In genomic region chr4:544386-545105, GRCh38 we compare ENCODE assay signal across 15 cellular contexts. TPM values are rescaled to one million over a fixed set of nuclear protein-coding genes. Genes with fewer than 3 reads are reported as not detected.
DNase-seq lines count a peak whose midpoint lies in the region.
"Had no signal": no experiment of that assay in that cellular context is flagged by ENCODE, and none has a peak within 500 bp of the region (broad histone marks: within the 10 kb centered on the region; RNA-seq: fewer than 3 reads in every experiment).

No MANE protein-coding gene starts in this region.

- no peak overlapping the region for H2BK12ac ChIP-seq in neuronal stem cell (ENCODE audit: low read length)

- no peak overlapping the region for H2BK120ac ChIP-seq in neuronal stem cell (ENCODE audit: low read depth, low read length)
- H2BK120ac ChIP-seq in mesendoderm (ENCODE audit: low read depth, low read length), result no peak overlapping the region

- H3K23ac ChIP-seq in neuronal stem cell (ENCODE audit: low read depth, low read length, poor library complexity), result no peak overlapping the region
- no peak overlapping the region for H3K23ac ChIP-seq in mesendoderm (ENCODE audit: low read length)

- no peak overlapping the region for H4K5ac ChIP-seq in mesendoderm (ENCODE audit: low read length)

- H3K4me1 ChIP-seq in neuronal stem cell (ENCODE audit: control insufficient read depth in 2 of 2, insufficient read depth in 1 of 2, low read depth in 1 of 2, low read length in 2 of 2) (no peaks in the 10 kb centered on the region), mesendoderm (ENCODE audit: control insufficient read depth, low read depth, low read length) (no peaks in the 10 kb centered on the region)
- H3K4me1 ChIP-seq: BLaER1 treated with 17β-estradiol and CSF1 and Interleukin-3, amounts not matched to agents 10 nM and 100 nM had no signal

- H3K9me3 ChIP-seq in neuronal stem cell (replicated peaks in 1 of 2; ENCODE audit: control insufficient read depth in 2 of 2, insufficient read depth in 1 of 2, low read depth in 1 of 2, low read length in 2 of 2), result no peaks in the 10 kb centered on the region

- H4K8ac ChIP-seq in neuronal stem cell (ENCODE audit: low read depth, low read length) (no peak overlapping the region), mesendoderm (ENCODE audit: low read depth, low read length) (no peak overlapping the region)

- no peak overlapping the region for H3K4me3 ChIP-seq in neuronal stem cell (ENCODE audit: low read length in 2 of 2)
- no peak overlapping the region for H3K4me3 ChIP-seq in mesendoderm (ENCODE audit: low read length)
- H3K4me3 ChIP-seq: BLaER1 treated with 17β-estradiol and CSF1 and Interleukin-3, amounts not matched to agents 10 nM and 100 nM; GM12878; GM23248 had no signal

- no peak overlapping the region for H2AFZ ChIP-seq in neuronal stem cell (ENCODE audit: low read length)
- H2AFZ ChIP-seq: GM23248 had no signal

- no peak overlapping the region for H2AK5ac ChIP-seq in neuronal stem cell (ENCODE audit: low read depth, low read length)
- H2AK5ac ChIP-seq in mesendoderm (ENCODE audit: low read length), result no peak overlapping the region

- H3K14ac ChIP-seq in neuronal stem cell (ENCODE audit: low read length), result peak overlapping the region; percentile 63

- no peak overlapping the region for H2BK5ac ChIP-seq in neuronal stem cell (ENCODE audit: low read length)
- H2BK5ac ChIP-seq in mesendoderm (ENCODE audit: low read length), result no peak overlapping the region

- no peaks in the 10 kb centered on the region for H3K27me3 ChIP-seq in neuronal stem cell (ENCODE audit: control insufficient read depth in 3 of 3, insufficient read depth in 3 of 3, low read depth in 1 of 3, low read length in 3 of 3)
- no peaks in the 10 kb centered on the region for H3K27me3 ChIP-seq in mesendoderm (ENCODE audit: insufficient read depth, low read length, poor library complexity)
- H3K27me3 ChIP-seq: BLaER1 treated with 17β-estradiol and CSF1 and Interleukin-3, amounts not matched to agents 10 nM and 100 nM had no signal

- H2BK15ac ChIP-seq in neuronal stem cell (ENCODE audit: low read length) (no peak overlapping the region), mesendoderm (replicated peaks; ENCODE audit: low read depth) (no peak overlapping the region)

- H3K36me3 ChIP-seq in neuronal stem cell (replicated peaks in 1 of 2; ENCODE audit: control insufficient read depth in 2 of 2, insufficient read depth in 2 of 2, low read length in 2 of 2) (no peaks in the 10 kb centered on the region), mesendoderm (ENCODE audit: control insufficient read depth, insufficient read depth, low read length) (no peaks in the 10 kb centered on the region)
- H3K36me3 ChIP-seq: BLaER1 treated with 17β-estradiol and CSF1 and Interleukin-3, amounts not matched to agents 10 nM and 100 nM had no signal

- H3K9ac ChIP-seq in neuronal stem cell (ENCODE audit: low read depth, low read length, poor library complexity) (peak overlapping the region; percentile 57), mesendoderm (ENCODE audit: low read length) (no peak overlapping the region)
- H3K9ac ChIP-seq: BLaER1 treated with 17β-estradiol and CSF1 and Interleukin-3, amounts not matched to agents 10 nM and 100 nM; GM23248 had no signal

- H3K27ac ChIP-seq in neuronal stem cell (replicated peaks; ENCODE audit: low read length) (no peak overlapping the region), mesendoderm (ENCODE audit: low read depth, low read length) (no peak overlapping the region)
- H3K27ac ChIP-seq: BLaER1 treated with 17β-estradiol and CSF1 and Interleukin-3, amounts not matched to agents 10 nM and 100 nM; GM23248 had no signal

- H3K4ac ChIP-seq in neuronal stem cell (ENCODE audit: low read length), result no peak overlapping the region
- H3K4ac ChIP-seq in mesendoderm (ENCODE audit: low read depth, low read length), result no peak overlapping the region

- H3K4me2 ChIP-seq in neuronal stem cell (ENCODE audit: insufficient read depth, low read length, poor library complexity, severe bottlenecking), result no peak overlapping the region
- no peak overlapping the region for H3K4me2 ChIP-seq in mesendoderm (ENCODE audit: low read length)
- H3K4me2 ChIP-seq: BLaER1 treated with 17β-estradiol and CSF1 and Interleukin-3, amounts not matched to agents 10 nM and 100 nM had no signal

- peak; percentile 30 for DNase-seq in activated CD8-positive, alpha-beta memory T cell treated with anti-CD3 and anti-CD28 coated beads for 24 hours
- no peak for DNase-seq in activated CD8-positive, alpha-beta memory T cell treated with anti-CD3 and anti-CD28 coated beads, Interleukin-2, amount 50 U/mL, for 48 hours
- peak; percentile 43 for DNase-seq in islet precursor cell
- no peak for DNase-seq in neuronal stem cell (ENCODE audit: low spot score)
- peak; percentile 32 for DNase-seq in ureter (ENCODE audit: low spot score)
- no peak for DNase-seq in NCI-H1417 treated with DMSO at 0.1 percent for 48 hours (lab: John Stamatoyannopoulos, UW)
- DNase-seq in mesendoderm, result no peak
- DNase-seq in A172 (ENCODE audit: low spot score), result no peak
- DNase-seq: 8988T; ACHN; CD4-positive, CD25-positive, alpha-beta regulatory T cell; DMS79; GM23248 had no signal

- no peaks in the 10 kb centered on the region for H3K79me2 ChIP-seq in mesendoderm (ENCODE audit: control insufficient read depth, insufficient read depth, low read length)

- H3K18ac ChIP-seq in neuronal stem cell (ENCODE audit: low read length) (no peak overlapping the region), mesendoderm (ENCODE audit: low read length) (no peak overlapping the region)

- H4K91ac ChIP-seq in neuronal stem cell (ENCODE audit: low read depth, low read length, poor library complexity), result no peak overlapping the region

- no peak overlapping the region for H3K56ac ChIP-seq in mesendoderm (ENCODE audit: low read length)

- WGBS in neuronal stem cell (ENCODE audit: extremely low coverage in 2 of 2, insufficient read length in 2 of 2, insufficient replicate concordance in 1 of 2), 2 donors, result no CpG with 5 or more reads among the region's 9 CpGs
- WGBS in mesendoderm (ENCODE audit: extremely low coverage, insufficient coverage, low lambda C conversion rate), result no CpG with 5 or more reads among the region's 9 CpGs

- H3K79me1 ChIP-seq in neuronal stem cell (ENCODE audit: low read depth, low read length), result no peaks in the 10 kb centered on the region
- H3K79me1 ChIP-seq in mesendoderm (ENCODE audit: low read length), result no peaks in the 10 kb centered on the region

RNA-seq across cellular contexts. Expression of gene TMEM271, which starts 31.5 kb away (rescaled TPM):
- polyA plus RNA-seq in neuronal stem cell (2013, experiment 1 of 2), result not detected
- not detected for polyA plus RNA-seq in neuronal stem cell (2013, experiment 2 of 2)
- total RNA-seq in ureter, result not detected
- 0.03 TPM for polyA plus RNA-seq in mesendoderm (2013, experiment 1 of 2)
- 0.07 TPM for polyA plus RNA-seq in mesendoderm (2013, experiment 2 of 2)
- total RNA-seq in A172 (2014; rRNA removed; shearing (Covaris generic)), result not detected in 2 replicates
- total RNA-seq: CD4-positive, CD25-positive, alpha-beta regulatory T cell; GM12878; GM23248 had no signal
- polyA plus RNA-seq: CD4-positive, CD25-positive, alpha-beta regulatory T cell; GM12878; GM23248 had no signal

RNA-seq across cellular contexts. Expression of gene PIGG, which starts 45.5 kb away (rescaled TPM):
- polyA plus RNA-seq in neuronal stem cell (2013, experiment 1 of 2), result 21.5 TPM
- polyA plus RNA-seq in neuronal stem cell (2013, experiment 2 of 2), result 22.0 TPM
- 102 TPM for total RNA-seq in ureter
- 22.2 TPM for polyA plus RNA-seq in mesendoderm (2013, experiment 1 of 2)
- polyA plus RNA-seq in mesendoderm (2013, experiment 2 of 2), result 20.2 TPM
- 28.3 and 35.4 TPM in 2 replicates for total RNA-seq in A172 (2014; rRNA removed; shearing (Covaris generic))

RNA-seq across cellular contexts. Expression of gene ZNF721, which starts 45.6 kb away (rescaled TPM):
- polyA plus RNA-seq in neuronal stem cell (2013, experiment 1 of 2), result 25.8 TPM
- polyA plus RNA-seq in neuronal stem cell (2013, experiment 2 of 2), result 28.1 TPM
- 52.7 TPM for total RNA-seq in ureter
- polyA plus RNA-seq in mesendoderm (2013, experiment 1 of 2), result 36.1 TPM
- 37.7 TPM for polyA plus RNA-seq in mesendoderm (2013, experiment 2 of 2)
- 11.9 and 18.5 TPM in 2 replicates for total RNA-seq in A172 (2014; rRNA removed; shearing (Covaris generic))

Comparison
In these comparisons a context has a peak if more than half of its experiments do, and no peak if none do; other contexts are left out.
1. DNase-seq: peak in activated CD8-positive, alpha-beta memory T cell treated with anti-CD3 and anti-CD28 coated beads for 24 hours (single experiment), islet precursor cell (single experiment) and ureter (single experiment); none in activated CD8-positive, alpha-beta memory T cell treated with anti-CD3 and anti-CD28 coated beads, Interleukin-2, amount 50 U/mL, for 48 hours (single experiment), neuronal stem cell (single experiment), NCI-H1417 treated with DMSO at 0.1 percent for 48 hours (single experiment), mesendoderm (single experiment) and A172 (single experiment).